11 cellular contexts compared by ENCODE assay signal in genomic region chr1:54794401-54795099, GRCh38. TPM values are rescaled to one million over a fixed set of nuclear protein-coding genes. Genes with fewer than 3 reads are reported as not detected.
DNase-seq lines count a peak whose midpoint lies in the region; ATAC-seq, FAIRE-seq and TF ChIP-seq lines count a peak whose summit lies in the region.
"Had no signal": no experiment of that assay in that cellular context is flagged by ENCODE, and none has a peak within 500 bp of the region (broad histone marks: within the 10 kb centered on the region; RNA-seq: fewer than 3 reads in every experiment).

No MANE protein-coding gene starts in this region.

- H3K36me3 Mint-ChIP-seq in activated naive CD4-positive, alpha-beta T cell treated with anti-CD3 and anti-CD28 coated beads, Interleukin-2, amount 50 U/mL, for 24 hours: peaks cover 8% of the 10 kb centered on the region
- peaks cover 66% of the 10 kb centered on the region for H3K36me3 Mint-ChIP-seq in activated CD4-positive, alpha-beta memory T cell treated with anti-CD3 and anti-CD28 coated beads, Interleukin-2, amount 10 ng/mL, durations not matched to agents 7 days and 5 days (ENCODE audit: low read depth)

- peak; percentile 48 for FAIRE-seq in urothelium cell line (lab: Jason Lieb, UNC)
- FAIRE-seq: GM12878 had no signal

- ATAC-seq in left lobe of liver (peak; percentile 78), GM21619 (IDR thresholded peaks at IDR 0.05; ENCODE audit: unreplicated experiment) (no peak)
- ATAC-seq: GM12878 had no signal

- H3K4me3 Mint-ChIP-seq in activated naive CD4-positive, alpha-beta T cell treated with anti-CD3 and anti-CD28 coated beads, Interleukin-2, amount 50 U/mL, for 24 hours: no peak overlapping the region
- H3K4me3 Mint-ChIP-seq in activated CD4-positive, alpha-beta memory T cell treated with anti-CD3 and anti-CD28 coated beads, Interleukin-2, amount 10 ng/mL, durations not matched to agents 7 days and 5 days: no peak overlapping the region

- no peak overlapping the region for H3K4me3 ChIP-seq in coronary artery
- H3K4me3 ChIP-seq: GM12878 had no signal

- no peak for DNase-seq in activated naive CD4-positive, alpha-beta T cell treated with Interleukin-2 at 50 U/mL for 16 hours
- no peak for DNase-seq in activated CD4-positive, alpha-beta memory T cell treated with anti-CD3 and anti-CD28 coated beads, Interleukin-2, amount 10 ng/mL, durations not matched to agents 7 days and 5 days
- DNase-seq in left lobe of liver (ENCODE audit: low spot score) (no peak), urothelium cell line (ENCODE audit: low spot score) (no peak), coronary artery (ENCODE audit: low spot score) (no peak)
- no peak for DNase-seq in stimulated activated naive CD4-positive, alpha-beta T cell (lab: John Stamatoyannopoulos, UW)
- DNase-seq: MM.1S had no signal

- peaks cover 55% of the 10 kb centered on the region for H3K4me1 Mint-ChIP-seq in activated naive CD4-positive, alpha-beta T cell treated with anti-CD3 and anti-CD28 coated beads, Interleukin-2, amount 50 U/mL, for 24 hours
- H3K4me1 Mint-ChIP-seq in activated CD4-positive, alpha-beta memory T cell treated with anti-CD3 and anti-CD28 coated beads, Interleukin-2, amount 10 ng/mL, durations not matched to agents 7 days and 5 days: peaks cover 54% of the 10 kb centered on the region

- H3K27ac ChIP-seq in coronary artery: no peak overlapping the region

- TF ChIP-seq CTCF in coronary artery (IDR thresholded peaks at IDR 0.05): no peak

- POLR2A ChIA-PET in activated CD4-positive, alpha-beta memory T cell treated with anti-CD3 and anti-CD28 coated beads, Interleukin-2, amount 10 ng/mL, durations not matched to agents 7 days and 5 days (lab: Charles Lee): interaction anchor here (0.6 to 1.1 kb wide), 2 partner anchors 13 to 219 kb away, joined by 3 to 4 read pairs; no protein-coding TSS in a partner anchor

- H3K27ac Mint-ChIP-seq in activated naive CD4-positive, alpha-beta T cell treated with anti-CD3 and anti-CD28 coated beads, Interleukin-2, amount 50 U/mL, for 24 hours: peak overlapping the region; percentile 35
- H3K27ac Mint-ChIP-seq in activated CD4-positive, alpha-beta memory T cell treated with anti-CD3 and anti-CD28 coated beads, Interleukin-2, amount 10 ng/mL, durations not matched to agents 7 days and 5 days: peak overlapping the region; percentile 29

- no peaks in the 10 kb centered on the region for H3K27me3 Mint-ChIP-seq in activated naive CD4-positive, alpha-beta T cell treated with anti-CD3 and anti-CD28 coated beads, Interleukin-2, amount 50 U/mL, for 24 hours
- H3K27me3 Mint-ChIP-seq in activated CD4-positive, alpha-beta memory T cell treated with anti-CD3 and anti-CD28 coated beads, Interleukin-2, amount 10 ng/mL, durations not matched to agents 7 days and 5 days: no peaks in the 10 kb centered on the region

- H3K9me3 Mint-ChIP-seq in activated naive CD4-positive, alpha-beta T cell treated with anti-CD3 and anti-CD28 coated beads, Interleukin-2, amount 50 U/mL, for 24 hours: no peaks in the 10 kb centered on the region
- H3K9me3 Mint-ChIP-seq in activated CD4-positive, alpha-beta memory T cell treated with anti-CD3 and anti-CD28 coated beads, Interleukin-2, amount 10 ng/mL, durations not matched to agents 7 days and 5 days: peaks cover 3% of the 10 kb centered on the region

- CTCF ChIA-PET in activated CD4-positive, alpha-beta memory T cell treated with anti-CD3 and anti-CD28 coated beads, Interleukin-2, amount 10 ng/mL, durations not matched to agents 7 days and 5 days (lab: Charles Lee): interaction anchor here (3.7 kb wide), 1 partner anchor 28 kb away, joined by 18 read pairs; the partner anchor contains the start of gene PARS2

RNA-seq across cellular contexts. Expression of gene TTC22, which starts 6.6 kb away (rescaled TPM):
- total RNA-seq in activated CD4-positive, alpha-beta memory T cell treated with anti-CD3 and anti-CD28 coated beads, Interleukin-2, amount 10 ng/mL, durations not matched to agents 7 days and 5 days: 10 to 100 TPM; 19.8 to 20.9 TPM
- total RNA-seq in left lobe of liver: 4.4 TPM
- total RNA-seq: skeletal muscle tissue had no signal

RNA-seq across cellular contexts. Expression of gene PARS2, which starts 30.2 kb away (rescaled TPM):
- 1 to 10 TPM; 3.3 to 4.0 TPM for total RNA-seq in activated CD4-positive, alpha-beta memory T cell treated with anti-CD3 and anti-CD28 coated beads, Interleukin-2, amount 10 ng/mL, durations not matched to agents 7 days and 5 days
- total RNA-seq in left lobe of liver: 4.3 TPM
